In the genomic region with DNA sequence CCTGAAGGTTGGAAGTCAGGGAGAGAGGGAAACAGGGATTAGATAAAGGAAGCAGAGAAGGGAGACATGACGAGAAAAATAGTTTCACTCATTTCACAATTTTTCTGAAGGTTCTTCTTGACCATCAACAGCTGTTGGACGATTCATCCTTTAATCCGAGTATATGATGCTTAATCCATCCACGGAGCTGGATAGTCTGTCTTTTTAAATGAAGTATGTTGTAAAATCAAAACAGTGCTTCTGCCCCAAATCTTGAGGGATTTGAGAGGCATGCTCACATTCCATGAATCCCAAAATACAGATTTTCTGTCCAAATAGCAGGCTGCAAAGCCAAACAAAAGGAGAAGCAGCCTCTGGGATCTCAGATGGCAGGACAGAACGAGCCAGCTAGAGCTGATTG, we compare ENCODE assay signal across 2 cellular contexts.
TF ChIP-seq lines count a peak whose summit lies in the region.

No MANE protein-coding gene starts in this region.

TF ChIP-seq in IMR-90, 13 proteins besides CTCF, POLR2A, EP300 and RAD21 (continued from another document):
- TF ChIP-seq, protein P1, sequence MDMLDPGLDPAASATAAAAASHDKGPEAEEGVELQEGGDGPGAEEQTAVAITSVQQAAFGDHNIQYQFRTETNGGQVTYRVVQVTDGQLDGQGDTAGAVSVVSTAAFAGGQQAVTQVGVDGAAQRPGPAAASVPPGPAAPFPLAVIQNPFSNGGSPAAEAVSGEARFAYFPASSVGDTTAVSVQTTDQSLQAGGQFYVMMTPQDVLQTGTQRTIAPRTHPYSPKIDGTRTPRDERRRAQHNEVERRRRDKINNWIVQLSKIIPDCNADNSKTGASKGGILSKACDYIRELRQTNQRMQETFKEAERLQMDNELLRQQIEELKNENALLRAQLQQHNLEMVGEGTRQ (IDR thresholded peaks at IDR 0.05; ENCODE audit: low read depth, low read length), result no peak
- TF ChIP-seq RCOR1 (IDR thresholded peaks at IDR 0.05; ENCODE audit: insufficient replicate concordance, low read length) (no peak), MAFK (IDR thresholded peaks at IDR 0.05; ENCODE audit: low read depth, low read length) (no peak), NFE2L2 (IDR thresholded peaks at IDR 0.05; ENCODE audit: low read depth, low read length) (no peak), BHLHE40 (IDR thresholded peaks at IDR 0.05; ENCODE audit: low read depth, low read length) (no peak), RFX5 (IDR thresholded peaks at IDR 0.05; ENCODE audit: low read depth, low read length) (no peak), SMC3 (IDR thresholded peaks at IDR 0.05; ENCODE audit: low read depth, low read length) (no peak), MXI1 (IDR thresholded peaks at IDR 0.05; ENCODE audit: borderline replicate concordance, low read depth, low read length) (no peak), FOS (IDR thresholded peaks at IDR 0.05; ENCODE audit: low read depth, low read length) (no peak)
- TF ChIP-seq, protein P2, sequence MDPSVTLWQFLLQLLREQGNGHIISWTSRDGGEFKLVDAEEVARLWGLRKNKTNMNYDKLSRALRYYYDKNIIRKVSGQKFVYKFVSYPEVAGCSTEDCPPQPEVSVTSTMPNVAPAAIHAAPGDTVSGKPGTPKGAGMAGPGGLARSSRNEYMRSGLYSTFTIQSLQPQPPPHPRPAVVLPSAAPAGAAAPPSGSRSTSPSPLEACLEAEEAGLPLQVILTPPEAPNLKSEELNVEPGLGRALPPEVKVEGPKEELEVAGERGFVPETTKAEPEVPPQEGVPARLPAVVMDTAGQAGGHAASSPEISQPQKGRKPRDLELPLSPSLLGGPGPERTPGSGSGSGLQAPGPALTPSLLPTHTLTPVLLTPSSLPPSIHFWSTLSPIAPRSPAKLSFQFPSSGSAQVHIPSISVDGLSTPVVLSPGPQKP (IDR thresholded peaks at IDR 0.05; ENCODE audit: borderline replicate concordance, low read depth, low read length), result no peak

TF ChIP-seq in GM23338, 12 proteins besides CTCF, POLR2A, EP300 and RAD21 (continued from another document):
- TF ChIP-seq, protein P3, sequence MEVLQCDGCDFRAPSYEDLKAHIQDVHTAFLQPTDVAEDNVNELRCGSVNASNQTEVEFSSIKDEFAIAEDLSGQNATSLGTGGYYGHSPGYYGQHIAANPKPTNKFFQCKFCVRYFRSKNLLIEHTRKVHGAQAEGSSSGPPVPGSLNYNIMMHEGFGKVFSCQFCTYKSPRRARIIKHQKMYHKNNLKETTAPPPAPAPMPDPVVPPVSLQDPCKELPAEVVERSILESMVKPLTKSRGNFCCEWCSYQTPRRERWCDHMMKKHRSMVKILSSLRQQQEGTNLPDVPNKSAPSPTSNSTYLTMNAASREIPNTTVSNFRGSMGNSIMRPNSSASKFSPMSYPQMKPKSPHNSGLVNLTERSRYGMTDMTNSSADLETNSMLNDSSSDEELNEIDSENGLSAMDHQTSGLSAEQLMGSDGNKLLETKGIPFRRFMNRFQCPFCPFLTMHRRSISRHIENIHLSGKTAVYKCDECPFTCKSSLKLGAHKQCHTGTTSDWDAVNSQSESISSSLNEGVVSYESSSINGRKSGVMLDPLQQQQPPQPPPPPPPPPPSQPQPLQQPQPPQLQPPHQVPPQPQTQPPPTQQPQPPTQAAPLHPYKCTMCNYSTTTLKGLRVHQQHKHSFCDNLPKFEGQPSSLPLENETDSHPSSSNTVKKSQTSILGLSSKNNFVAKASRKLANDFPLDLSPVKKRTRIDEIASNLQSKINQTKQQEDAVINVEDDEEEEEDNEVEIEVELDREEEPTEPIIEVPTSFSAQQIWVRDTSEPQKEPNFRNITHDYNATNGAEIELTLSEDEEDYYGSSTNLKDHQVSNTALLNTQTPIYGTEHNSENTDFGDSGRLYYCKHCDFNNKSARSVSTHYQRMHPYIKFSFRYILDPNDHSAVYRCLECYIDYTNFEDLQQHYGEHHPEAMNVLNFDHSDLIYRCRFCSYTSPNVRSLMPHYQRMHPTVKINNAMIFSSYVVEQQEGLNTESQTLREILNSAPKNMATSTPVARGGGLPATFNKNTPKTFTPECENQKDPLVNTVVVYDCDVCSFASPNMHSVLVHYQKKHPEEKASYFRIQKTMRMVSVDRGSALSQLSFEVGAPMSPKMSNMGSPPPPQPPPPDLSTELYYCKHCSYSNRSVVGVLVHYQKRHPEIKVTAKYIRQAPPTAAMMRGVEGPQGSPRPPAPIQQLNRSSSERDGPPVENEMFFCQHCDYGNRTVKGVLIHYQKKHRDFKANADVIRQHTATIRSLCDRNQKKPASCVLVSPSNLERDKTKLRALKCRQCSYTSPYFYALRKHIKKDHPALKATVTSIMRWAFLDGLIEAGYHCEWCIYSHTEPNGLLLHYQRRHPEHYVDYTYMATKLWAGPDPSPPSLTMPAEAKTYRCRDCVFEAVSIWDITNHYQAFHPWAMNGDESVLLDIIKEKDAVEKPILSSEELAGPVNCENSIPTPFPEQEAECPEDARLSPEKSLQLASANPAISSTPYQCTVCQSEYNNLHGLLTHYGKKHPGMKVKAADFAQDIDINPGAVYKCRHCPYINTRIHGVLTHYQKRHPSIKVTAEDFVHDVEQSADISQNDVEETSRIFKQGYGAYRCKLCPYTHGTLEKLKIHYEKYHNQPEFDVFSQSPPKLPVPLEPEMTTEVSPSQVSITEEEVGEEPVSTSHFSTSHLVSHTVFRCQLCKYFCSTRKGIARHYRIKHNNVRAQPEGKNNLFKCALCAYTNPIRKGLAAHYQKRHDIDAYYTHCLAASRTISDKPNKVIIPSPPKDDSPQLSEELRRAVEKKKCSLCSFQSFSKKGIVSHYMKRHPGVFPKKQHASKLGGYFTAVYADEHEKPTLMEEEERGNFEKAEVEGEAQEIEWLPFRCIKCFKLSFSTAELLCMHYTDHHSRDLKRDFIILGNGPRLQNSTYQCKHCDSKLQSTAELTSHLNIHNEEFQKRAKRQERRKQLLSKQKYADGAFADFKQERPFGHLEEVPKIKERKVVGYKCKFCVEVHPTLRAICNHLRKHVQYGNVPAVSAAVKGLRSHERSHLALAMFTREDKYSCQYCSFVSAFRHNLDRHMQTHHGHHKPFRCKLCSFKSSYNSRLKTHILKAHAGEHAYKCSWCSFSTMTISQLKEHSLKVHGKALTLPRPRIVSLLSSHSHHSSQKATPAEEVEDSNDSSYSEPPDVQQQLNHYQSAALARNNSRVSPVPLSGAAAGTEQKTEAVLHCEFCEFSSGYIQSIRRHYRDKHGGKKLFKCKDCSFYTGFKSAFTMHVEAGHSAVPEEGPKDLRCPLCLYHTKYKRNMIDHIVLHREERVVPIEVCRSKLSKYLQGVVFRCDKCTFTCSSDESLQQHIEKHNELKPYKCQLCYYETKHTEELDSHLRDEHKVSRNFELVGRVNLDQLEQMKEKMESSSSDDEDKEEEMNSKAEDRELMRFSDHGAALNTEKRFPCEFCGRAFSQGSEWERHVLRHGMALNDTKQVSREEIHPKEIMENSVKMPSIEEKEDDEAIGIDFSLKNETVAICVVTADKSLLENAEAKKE (CRISPR knock-in tag; IDR thresholded peaks at IDR 0.05), result no peak
- TF ChIP-seq EZH2phosphoT487 (IDR thresholded peaks at IDR 0.05; ENCODE audit: unreplicated experiment) (no peak), STAT1 (IDR thresholded peaks at IDR 0.05; ENCODE audit: unreplicated experiment) (no peak), ZNF114 (CRISPR knock-in tag; IDR thresholded peaks at IDR 0.05) (no peak), JUNB (IDR thresholded peaks at IDR 0.05; ENCODE audit: unreplicated experiment) (no peak)
- TF ChIP-seq, protein P4, sequence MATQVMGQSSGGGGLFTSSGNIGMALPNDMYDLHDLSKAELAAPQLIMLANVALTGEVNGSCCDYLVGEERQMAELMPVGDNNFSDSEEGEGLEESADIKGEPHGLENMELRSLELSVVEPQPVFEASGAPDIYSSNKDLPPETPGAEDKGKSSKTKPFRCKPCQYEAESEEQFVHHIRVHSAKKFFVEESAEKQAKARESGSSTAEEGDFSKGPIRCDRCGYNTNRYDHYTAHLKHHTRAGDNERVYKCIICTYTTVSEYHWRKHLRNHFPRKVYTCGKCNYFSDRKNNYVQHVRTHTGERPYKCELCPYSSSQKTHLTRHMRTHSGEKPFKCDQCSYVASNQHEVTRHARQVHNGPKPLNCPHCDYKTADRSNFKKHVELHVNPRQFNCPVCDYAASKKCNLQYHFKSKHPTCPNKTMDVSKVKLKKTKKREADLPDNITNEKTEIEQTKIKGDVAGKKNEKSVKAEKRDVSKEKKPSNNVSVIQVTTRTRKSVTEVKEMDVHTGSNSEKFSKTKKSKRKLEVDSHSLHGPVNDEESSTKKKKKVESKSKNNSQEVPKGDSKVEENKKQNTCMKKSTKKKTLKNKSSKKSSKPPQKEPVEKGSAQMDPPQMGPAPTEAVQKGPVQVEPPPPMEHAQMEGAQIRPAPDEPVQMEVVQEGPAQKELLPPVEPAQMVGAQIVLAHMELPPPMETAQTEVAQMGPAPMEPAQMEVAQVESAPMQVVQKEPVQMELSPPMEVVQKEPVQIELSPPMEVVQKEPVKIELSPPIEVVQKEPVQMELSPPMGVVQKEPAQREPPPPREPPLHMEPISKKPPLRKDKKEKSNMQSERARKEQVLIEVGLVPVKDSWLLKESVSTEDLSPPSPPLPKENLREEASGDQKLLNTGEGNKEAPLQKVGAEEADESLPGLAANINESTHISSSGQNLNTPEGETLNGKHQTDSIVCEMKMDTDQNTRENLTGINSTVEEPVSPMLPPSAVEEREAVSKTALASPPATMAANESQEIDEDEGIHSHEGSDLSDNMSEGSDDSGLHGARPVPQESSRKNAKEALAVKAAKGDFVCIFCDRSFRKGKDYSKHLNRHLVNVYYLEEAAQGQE (IDR thresholded peaks at IDR 0.05; ENCODE audit: unreplicated experiment), result no peak
